ENCODE assay signal across 10 cellular contexts in the genomic region with DNA sequence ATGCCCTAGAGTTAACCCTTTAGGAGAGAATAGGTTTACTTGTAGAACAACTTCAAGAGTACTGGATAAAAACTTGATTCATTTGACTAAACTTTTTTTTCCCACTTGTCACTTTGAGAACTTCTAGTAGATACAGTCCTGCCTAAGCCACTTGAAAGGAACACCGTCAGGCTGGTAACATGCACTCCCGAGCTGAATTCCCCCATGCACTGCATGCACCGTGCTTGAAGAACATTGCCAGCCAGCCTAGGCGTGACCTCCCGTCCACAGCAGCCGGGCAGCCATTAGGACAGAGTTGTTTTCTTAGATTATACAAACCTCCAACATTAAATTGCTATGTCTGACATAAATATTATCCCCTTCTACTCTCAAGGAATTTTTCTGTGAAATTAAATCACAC. TPM values are rescaled to one million over a fixed set of nuclear protein-coding genes. Genes with fewer than 3 reads are reported as not detected.
"Had no signal": no experiment of that assay in that cellular context is flagged by ENCODE, and none has a peak within 500 bp of the region (broad histone marks: within the 10 kb centered on the region; RNA-seq: fewer than 3 reads in every experiment).

No MANE protein-coding gene starts in this region.

- H3K27ac Mint-ChIP-seq: HFFc6 had no signal

- DNase-seq: GM23248, H7, HFFc6, IMR-90, KG1 had no signal

- H3K4me1 ChIP-seq: HAP-1 had no signal

- FAIRE-seq: K562 had no signal

- H3K9me3 ChIP-seq: HAP-1 had no signal

- H3K36me3 ChIP-seq: HAP-1 had no signal

- H3K9me3 Mint-ChIP-seq: HFFc6 had no signal

- H3K27ac ChIP-seq: GM23248, HL-60 had no signal

- H3K9ac ChIP-seq: GM23248 had no signal

- H3K4me3 Mint-ChIP-seq: HFFc6 had no signal

- H2AFZ ChIP-seq: GM23248 had no signal

- H3K4me3 ChIP-seq: GM23248, HAP-1, K562 had no signal

RNA-seq across cellular contexts. Expression of gene SMLR1, which starts 52.6 kb away (rescaled TPM):
- total RNA-seq: GM23248, H4, H7, HFFc6, HT1080, IMR-90, K562 had no signal
- polyA plus RNA-seq: GM23248, IMR-90, K562 had no signal
